ENCODE assay signal across 8 cellular contexts in the genomic region with DNA sequence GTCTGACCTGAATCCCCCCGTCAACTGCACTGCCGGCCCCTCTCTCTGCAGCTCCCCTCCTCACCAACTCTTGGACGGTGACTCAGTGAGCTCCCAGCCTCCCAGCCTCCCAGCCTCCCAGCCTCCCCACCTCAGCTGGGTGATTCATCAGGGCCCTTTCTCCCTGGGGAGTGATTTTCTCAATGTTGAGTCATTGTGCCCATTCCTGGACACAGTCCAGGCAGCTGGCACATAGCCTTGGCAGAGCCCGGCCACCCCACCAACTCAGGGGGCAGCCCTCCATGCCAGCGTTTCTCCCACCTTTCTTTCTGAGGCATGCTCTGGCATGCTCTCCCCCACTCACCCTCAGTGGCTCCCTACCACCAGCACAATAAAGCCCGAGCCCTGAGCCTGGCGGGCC. TPM values are rescaled to one million over a fixed set of nuclear protein-coding genes. Genes with fewer than 3 reads are reported as not detected.
A peak's percentile ranks its signal among the peaks of the same experiment; 100 is the strongest.
DNase-seq lines count a peak whose midpoint lies in the region.

No MANE protein-coding gene starts in this region.

- peak; percentile 89 for DNase-seq in A172 (ENCODE audit: low spot score)
- peak; percentile 46 for DNase-seq in GM03348 (ENCODE audit: low spot score)
- peak; percentile 73 for DNase-seq in T1000 (lab: John Stamatoyannopoulos, UW)
- DNase-seq in hepatic stellate cell (ENCODE audit: low spot score), result peak; percentile 75
- DNase-seq in D341Med (ENCODE audit: low spot score), result no peak
- DNase-seq in NCI-H2029 treated with DMSO at 0.1 percent for 48 hours (lab: John Stamatoyannopoulos, UW), result no peak
- DNase-seq in activated effector memory CD4-positive, alpha-beta T cell treated with Interleukin-2 at 50 U/mL for 16 hours, result no peak
- DNase-seq in NCI-H526 treated with DMSO at 0.1 percent for 48 hours (lab: John Stamatoyannopoulos, UW), result no peak

RNA-seq across cellular contexts. Expression of a gene that starts 30.7 kb away (rescaled TPM):
- total RNA-seq in A172 (2014; rRNA removed; shearing (Covaris generic)), result 6.5 and 8.8 TPM in 2 replicates

Comparison
In these comparisons a context has a peak if more than half of its experiments do, and no peak if none do; other contexts are left out.
1. DNase-seq: peak in A172 (single experiment), GM03348 (single experiment), T1000 (single experiment) and hepatic stellate cell (single experiment); none in D341Med (single experiment), NCI-H2029 treated with DMSO at 0.1 percent for 48 hours (single experiment), activated effector memory CD4-positive, alpha-beta T cell treated with Interleukin-2 at 50 U/mL for 16 hours (single experiment) and NCI-H526 treated with DMSO at 0.1 percent for 48 hours (single experiment).